Comparison of ENCODE assay signal across 2 cellular contexts in the genomic region with DNA sequence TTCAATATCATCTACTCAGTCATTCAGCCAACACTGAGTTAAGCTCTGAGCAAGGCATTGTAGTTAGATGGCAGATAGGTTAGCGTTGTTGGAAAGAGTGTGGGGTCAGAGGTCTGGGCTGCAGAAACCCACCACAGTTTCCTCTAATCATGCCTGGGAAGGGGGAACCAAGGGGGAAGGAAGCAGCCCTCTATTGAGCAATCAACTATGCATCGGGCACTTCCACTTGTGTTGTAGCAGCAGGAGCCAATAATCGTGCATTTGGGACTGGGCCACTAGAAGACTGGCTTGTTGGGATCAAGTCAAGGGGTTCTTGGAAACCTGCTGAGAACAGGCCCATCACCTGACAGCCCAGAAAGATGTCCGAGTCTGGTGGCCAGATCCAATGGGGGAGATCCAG.
A peak's percentile ranks its signal among the peaks of the same experiment; 100 is the strongest.
TF ChIP-seq lines count a peak whose summit lies in the region.

No MANE protein-coding gene starts in this region.

TF ChIP-seq in GM23338, 12 proteins besides CTCF, POLR2A, EP300 and RAD21:
- no peak for TF ChIP-seq ZNF114 (CRISPR knock-in tag; IDR thresholded peaks at IDR 0.05)
- TF ChIP-seq POLR2AphosphoS5 (IDR thresholded peaks at IDR 0.05; ENCODE audit: low read depth): no peak
- no peak for TF ChIP-seq STAT1 (IDR thresholded peaks at IDR 0.05; ENCODE audit: unreplicated experiment)
TF ChIP-seq in GM23338: peak in this region for 0.

TF ChIP-seq in K562, 482 proteins besides CTCF, POLR2A, EP300 and RAD21:
- TF ChIP-seq, protein P1, sequence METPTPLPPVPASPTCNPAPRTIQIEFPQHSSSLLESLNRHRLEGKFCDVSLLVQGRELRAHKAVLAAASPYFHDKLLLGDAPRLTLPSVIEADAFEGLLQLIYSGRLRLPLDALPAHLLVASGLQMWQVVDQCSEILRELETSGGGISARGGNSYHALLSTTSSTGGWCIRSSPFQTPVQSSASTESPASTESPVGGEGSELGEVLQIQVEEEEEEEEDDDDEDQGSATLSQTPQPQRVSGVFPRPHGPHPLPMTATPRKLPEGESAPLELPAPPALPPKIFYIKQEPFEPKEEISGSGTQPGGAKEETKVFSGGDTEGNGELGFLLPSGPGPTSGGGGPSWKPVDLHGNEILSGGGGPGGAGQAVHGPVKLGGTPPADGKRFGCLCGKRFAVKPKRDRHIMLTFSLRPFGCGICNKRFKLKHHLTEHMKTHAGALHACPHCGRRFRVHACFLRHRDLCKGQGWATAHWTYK (CRISPR knock-in tag; IDR thresholded peaks at IDR 0.05): no peak
- TF ChIP-seq CEBPG (CRISPR knock-in tag; IDR thresholded peaks at IDR 0.05) (0 out of 2 replicates have a peak, but pooled peaks have one; percentile 24), CEBPG (tag; conservative IDR thresholded peaks at IDR 0.05 in 1 of 2, IDR thresholded peaks at IDR 0.05 in 1 of 2) (no peak)
TF ChIP-seq in K562: peak in this region for 1.
